ENCODE assay signal across 1 cellular context in the genomic region with DNA sequence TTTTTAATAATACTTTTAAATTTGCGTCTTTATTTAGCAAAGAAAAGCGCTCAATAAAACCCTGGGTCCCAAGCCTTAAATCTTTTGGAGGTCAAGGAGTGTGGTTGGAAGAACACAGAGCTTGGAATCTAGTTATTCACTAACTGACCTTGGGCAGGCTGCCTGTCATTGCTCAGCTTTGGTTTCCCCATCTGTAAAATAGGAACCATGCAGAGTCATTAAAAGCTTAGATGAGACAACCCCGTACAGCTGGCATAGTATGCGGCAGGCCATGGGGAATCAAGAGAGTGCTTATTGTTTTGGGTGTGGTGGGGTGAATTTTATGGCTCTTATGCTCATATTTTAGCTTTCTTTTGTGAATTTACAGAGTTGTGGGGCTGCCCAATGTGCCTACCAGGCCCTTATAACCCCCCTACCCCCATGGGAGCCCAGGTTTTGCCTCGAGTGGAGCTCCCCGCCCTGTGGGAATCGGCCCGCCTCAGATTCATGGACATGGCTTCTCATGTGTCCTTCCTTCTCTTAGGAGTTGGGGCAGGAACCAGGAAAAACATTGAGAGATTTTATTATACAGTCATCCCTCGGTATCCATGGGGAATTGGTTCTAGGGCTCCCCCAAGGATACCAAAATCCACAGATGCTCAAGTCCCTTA.
TF ChIP-seq lines count a peak whose summit lies in the region.

No MANE protein-coding gene starts in this region.

TF ChIP-seq in IMR-90, 13 proteins besides CTCF, POLR2A, EP300 and RAD21:
- no peak for TF ChIP-seq BHLHE40 (IDR thresholded peaks at IDR 0.05; ENCODE audit: low read depth, low read length)
- TF ChIP-seq SMC3 (IDR thresholded peaks at IDR 0.05; ENCODE audit: low read depth, low read length) = no peak
- TF ChIP-seq MXI1 (IDR thresholded peaks at IDR 0.05; ENCODE audit: borderline replicate concordance, low read depth, low read length) = no peak
- no peak for TF ChIP-seq RCOR1 (IDR thresholded peaks at IDR 0.05; ENCODE audit: insufficient replicate concordance, low read length)
- TF ChIP-seq, protein P1, sequence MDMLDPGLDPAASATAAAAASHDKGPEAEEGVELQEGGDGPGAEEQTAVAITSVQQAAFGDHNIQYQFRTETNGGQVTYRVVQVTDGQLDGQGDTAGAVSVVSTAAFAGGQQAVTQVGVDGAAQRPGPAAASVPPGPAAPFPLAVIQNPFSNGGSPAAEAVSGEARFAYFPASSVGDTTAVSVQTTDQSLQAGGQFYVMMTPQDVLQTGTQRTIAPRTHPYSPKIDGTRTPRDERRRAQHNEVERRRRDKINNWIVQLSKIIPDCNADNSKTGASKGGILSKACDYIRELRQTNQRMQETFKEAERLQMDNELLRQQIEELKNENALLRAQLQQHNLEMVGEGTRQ (IDR thresholded peaks at IDR 0.05; ENCODE audit: low read depth, low read length) = no peak
- TF ChIP-seq MAZ (IDR thresholded peaks at IDR 0.05; ENCODE audit: borderline replicate concordance, low read depth, low read length) = no peak
- TF ChIP-seq, protein P2, sequence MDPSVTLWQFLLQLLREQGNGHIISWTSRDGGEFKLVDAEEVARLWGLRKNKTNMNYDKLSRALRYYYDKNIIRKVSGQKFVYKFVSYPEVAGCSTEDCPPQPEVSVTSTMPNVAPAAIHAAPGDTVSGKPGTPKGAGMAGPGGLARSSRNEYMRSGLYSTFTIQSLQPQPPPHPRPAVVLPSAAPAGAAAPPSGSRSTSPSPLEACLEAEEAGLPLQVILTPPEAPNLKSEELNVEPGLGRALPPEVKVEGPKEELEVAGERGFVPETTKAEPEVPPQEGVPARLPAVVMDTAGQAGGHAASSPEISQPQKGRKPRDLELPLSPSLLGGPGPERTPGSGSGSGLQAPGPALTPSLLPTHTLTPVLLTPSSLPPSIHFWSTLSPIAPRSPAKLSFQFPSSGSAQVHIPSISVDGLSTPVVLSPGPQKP (IDR thresholded peaks at IDR 0.05; ENCODE audit: borderline replicate concordance, low read depth, low read length) = no peak
- no peak for TF ChIP-seq CEBPB (IDR thresholded peaks at IDR 0.05; ENCODE audit: low read depth, low read length)
- no peak for TF ChIP-seq FOS (IDR thresholded peaks at IDR 0.05; ENCODE audit: low read depth, low read length)
- TF ChIP-seq NFE2L2 (IDR thresholded peaks at IDR 0.05; ENCODE audit: low read depth, low read length) = no peak
- no peak for TF ChIP-seq RFX5 (IDR thresholded peaks at IDR 0.05; ENCODE audit: low read depth, low read length)
TF ChIP-seq in IMR-90: peak in this region for 0.
